In the genomic region with DNA sequence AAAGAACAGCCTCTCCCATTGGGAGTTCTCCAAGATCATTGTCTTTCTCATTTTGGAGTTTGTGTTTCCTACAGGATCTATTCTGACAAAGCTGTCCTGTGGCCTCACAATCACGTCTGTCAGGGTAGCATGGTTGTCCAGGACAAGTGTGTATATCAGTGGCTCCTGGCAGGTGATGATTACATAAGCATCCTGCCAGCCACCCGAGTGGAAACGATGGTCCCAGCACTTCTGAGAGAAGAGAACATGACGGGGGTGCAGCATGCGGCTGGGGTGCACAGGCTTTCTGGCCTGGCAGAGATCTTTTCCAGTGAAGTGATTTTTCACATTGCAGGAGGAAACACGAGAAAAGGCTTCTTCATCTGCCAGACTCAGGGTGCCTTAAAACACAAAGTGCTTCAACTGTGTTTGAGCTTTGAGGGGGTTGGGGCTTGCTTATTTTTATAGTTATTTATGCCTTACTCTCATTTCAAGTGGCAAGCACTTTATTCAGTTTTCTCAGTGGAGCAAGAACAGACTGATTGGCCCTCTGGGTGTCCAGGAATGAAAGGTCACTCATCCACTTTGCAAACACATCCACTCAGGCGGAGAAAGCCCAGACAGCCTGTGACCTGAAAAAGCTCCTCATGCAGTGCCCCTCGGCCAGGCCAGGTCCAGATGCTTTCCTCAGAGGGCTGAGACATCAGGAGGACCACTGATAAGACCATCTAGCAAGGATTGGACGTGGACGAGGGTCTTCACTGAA, we compare ENCODE assay signal across 20 cellular contexts.
"Had no signal": no experiment of that assay in that cellular context is flagged by ENCODE, and none has a peak within 500 bp of the region (broad histone marks: within the 10 kb centered on the region; RNA-seq: fewer than 3 reads in every experiment).

No MANE protein-coding gene starts in this region.

- H3K4me3 Mint-ChIP-seq: activated CD4-positive, alpha-beta T cell treated with anti-CD3 and anti-CD28 coated beads, Interleukin-2, amount 10 ng/mL, durations not matched to agents 7 days and 5 days; activated CD8-positive, alpha-beta memory T cell treated with anti-CD3 and anti-CD28 coated beads, Interleukin-2, amount 10 ng/mL, durations not matched to agents 7 days and 5 days; activated CD8-positive, alpha-beta T cell treated with anti-CD3 and anti-CD28 coated beads for 36 hours; activated naive CD4-positive, alpha-beta T cell treated with anti-CD3 and anti-CD28 coated beads, Interleukin-2, amount 10 ng/mL, durations not matched to agents 7 days and 5 days; naive thymus-derived CD4-positive, alpha-beta T cell; neural progenitor cell; T-cell had no signal

- H3K9me3 ChIP-seq: body of pancreas, lower lobe of right lung had no signal

- H3K36me3 Mint-ChIP-seq: activated CD8-positive, alpha-beta memory T cell treated with anti-CD3 and anti-CD28 coated beads, Interleukin-2, amount 10 ng/mL, durations not matched to agents 7 days and 5 days; activated naive CD4-positive, alpha-beta T cell treated with anti-CD3 and anti-CD28 coated beads, Interleukin-2, amount 10 ng/mL, durations not matched to agents 7 days and 5 days; naive thymus-derived CD4-positive, alpha-beta T cell; neural progenitor cell; T-cell had no signal

- H3K4me1 ChIP-seq: lower lobe of right lung, neural progenitor cell had no signal

- H3K4me3 ChIP-seq: body of pancreas, lower lobe of right lung, neural progenitor cell had no signal

- H3K9ac ChIP-seq: neural progenitor cell had no signal

- H3K27me3 ChIP-seq: body of pancreas, neural progenitor cell had no signal

- H3K36me3 ChIP-seq: lower lobe of right lung, neural progenitor cell, WERI-Rb-1 had no signal

- H2AFZ ChIP-seq: neural progenitor cell had no signal

- H3K4me1 Mint-ChIP-seq: activated CD4-positive, alpha-beta T cell treated with anti-CD3 and anti-CD28 coated beads, Interleukin-2, amount 10 ng/mL, durations not matched to agents 7 days and 5 days; activated CD8-positive, alpha-beta memory T cell treated with anti-CD3 and anti-CD28 coated beads, Interleukin-2, amount 10 ng/mL, durations not matched to agents 7 days and 5 days; activated naive CD4-positive, alpha-beta T cell treated with anti-CD3 and anti-CD28 coated beads, Interleukin-2, amount 10 ng/mL, durations not matched to agents 7 days and 5 days; naive thymus-derived CD4-positive, alpha-beta T cell; T-cell had no signal

- H3K27ac Mint-ChIP-seq: activated CD4-positive, alpha-beta T cell treated with anti-CD3 and anti-CD28 coated beads, Interleukin-2, amount 10 ng/mL, durations not matched to agents 7 days and 5 days; activated CD8-positive, alpha-beta memory T cell treated with anti-CD3 and anti-CD28 coated beads, Interleukin-2, amount 10 ng/mL, durations not matched to agents 7 days and 5 days; activated CD8-positive, alpha-beta T cell treated with anti-CD3 and anti-CD28 coated beads for 36 hours; activated naive CD4-positive, alpha-beta T cell treated with anti-CD3 and anti-CD28 coated beads, Interleukin-2, amount 10 ng/mL, durations not matched to agents 7 days and 5 days; naive thymus-derived CD4-positive, alpha-beta T cell; neural progenitor cell; progenitor cell of endocrine pancreas; T-cell had no signal

- ATAC-seq: activated CD8-positive, alpha-beta memory T cell treated with anti-CD3 and anti-CD28 coated beads, Interleukin-2, amount 10 ng/mL, durations not matched to agents 7 days and 5 days; activated CD8-positive, alpha-beta T cell treated with anti-CD3 and anti-CD28 coated beads for 36 hours; body of pancreas; lower lobe of right lung; naive thymus-derived CD4-positive, alpha-beta T cell; stimulated activated naive CD8-positive, alpha-beta T cell treated with anti-CD3 and anti-CD28 coated beads, Interleukin-15, Interleukin-2, amounts not matched to agents 100 U/mL and 50 U/mL, for 24 hours; T-cell had no signal

- DNase-seq: activated CD4-positive, alpha-beta T cell treated with anti-CD3 and anti-CD28 coated beads, Interleukin-2, amount 10 ng/mL, durations not matched to agents 7 days and 5 days; activated CD4-positive, CD25-positive, alpha-beta regulatory T cell treated with anti-CD3 and anti-CD28 coated beads, Interleukin-2, amount 50 U/mL, for 72 hours; activated CD8-positive, alpha-beta memory T cell treated with anti-CD3 and anti-CD28 coated beads, Interleukin-2, amount 10 ng/mL, durations not matched to agents 7 days and 5 days; activated CD8-positive, alpha-beta T cell treated with anti-CD3 and anti-CD28 coated beads for 36 hours; activated effector memory CD4-positive, alpha-beta T cell treated with anti-CD3 and anti-CD28 coated beads, Interleukin-2, amount 50 U/mL, for 16 hours; activated naive CD4-positive, alpha-beta T cell treated with anti-CD3 and anti-CD28 coated beads, Interleukin-2, amount 10 ng/mL, durations not matched to agents 7 days and 5 days; activated T-cell treated with anti-CD3 and anti-CD28 coated beads for 4 hours; body of pancreas; caudate nucleus; effector memory CD4-positive, alpha-beta T cell; hypothalamus; lower lobe of right lung; naive thymus-derived CD4-positive, alpha-beta T cell; right cardiac atrium; stimulated activated CD4-positive, alpha-beta T cell treated with anti-CD3 and anti-CD28 coated beads, Interleukin-4, amount 100 ng/mL, for 4 hours; stimulated activated naive CD8-positive, alpha-beta T cell treated with anti-CD3 and anti-CD28 coated beads, Interleukin-15, Interleukin-2, amounts not matched to agents 100 U/mL and 50 U/mL, for 24 hours; T-cell; WERI-Rb-1 had no signal

- H3K27ac ChIP-seq: body of pancreas, lower lobe of right lung, neural progenitor cell, WERI-Rb-1 had no signal

- H3K4me2 ChIP-seq: neural progenitor cell had no signal

- H3K27me3 Mint-ChIP-seq: activated naive CD4-positive, alpha-beta T cell treated with anti-CD3 and anti-CD28 coated beads, Interleukin-2, amount 10 ng/mL, durations not matched to agents 7 days and 5 days; progenitor cell of endocrine pancreas; T-cell had no signal
